8 cellular contexts compared by ENCODE assay signal in genomic region chr3:138348107-138348949, GRCh38. TPM values are rescaled to one million over a fixed set of nuclear protein-coding genes. Genes with fewer than 3 reads are reported as not detected.
DNase-seq lines count a peak whose midpoint lies in the region; ATAC-seq, FAIRE-seq and TF ChIP-seq lines count a peak whose summit lies in the region.

TSS of gene MRAS (plus strand) at chr3:138348579. CDS start at chr3:138372884, 24,305 bp downstream.

- peak within 1 kb of the TSS; percentile 48 for H3K27ac ChIP-seq in endothelial cell of umbilical vein (ENCODE audit: insufficient read depth, low read depth, low read length)
- H3K27ac ChIP-seq in lower lobe of right lung, result peak within 1 kb of the TSS; percentile 93

- peak within 1 kb of the TSS; percentile 84 for H3K4me2 ChIP-seq in endothelial cell of umbilical vein (ENCODE audit: insufficient read depth, low read length)

- peak within 1 kb of the TSS; percentile 80 for H3K9ac ChIP-seq in endothelial cell of umbilical vein (replicated peaks; ENCODE audit: extremely low read depth, insufficient read depth, low read length)

- peaks cover 7% of the 10 kb centered on the region for H3K4me1 Mint-ChIP-seq in activated CD4-positive, alpha-beta T cell treated with anti-CD3 and anti-CD28 coated beads, Interleukin-2, amount 10 ng/mL, durations not matched to agents 7 days and 5 days
- H3K4me1 Mint-ChIP-seq in stimulated activated memory B cell treated with anti-CD40 and anti-IgM and Interleukin-4, amounts not matched to agents 10 μg/mL and 1 μg/mL and 100 μg/mL, for 72 hours, result peaks cover 13% of the 10 kb centered on the region

- H3K9me3 ChIP-seq in endothelial cell of umbilical vein (replicated peaks; ENCODE audit: control insufficient read depth, insufficient read depth, low read length) (no peaks in the 10 kb centered on the region), lower lobe of right lung (no peaks in the 10 kb centered on the region)

- peak; percentile 39 to 57 for TF ChIP-seq CTCF in endothelial cell of umbilical vein (IDR thresholded peaks at IDR 0.05; ENCODE audit: extremely low read depth in 1 of 2, insufficient read depth in 1 of 2, low read depth in 1 of 2, low read length in 2 of 2)
- TF ChIP-seq CTCF in lower lobe of right lung (IDR thresholded peaks at IDR 0.05), result peak; percentile 56

- BruUV-seq in endothelial cell of umbilical vein (replicated peaks; lab: Mats Ljungman, UMichigan), result no TSS peak

- no peaks in the 10 kb centered on the region for H3K9me3 Mint-ChIP-seq in activated CD4-positive, alpha-beta T cell treated with anti-CD3 and anti-CD28 coated beads, Interleukin-2, amount 10 ng/mL, durations not matched to agents 7 days and 5 days
- peaks cover 3% of the 10 kb centered on the region for H3K9me3 Mint-ChIP-seq in stimulated activated memory B cell treated with anti-CD40 and anti-IgM and Interleukin-4, amounts not matched to agents 10 μg/mL and 1 μg/mL and 100 μg/mL, for 72 hours

- peak within 1 kb of the TSS; percentile 80 for H3K4me3 Mint-ChIP-seq in activated CD4-positive, alpha-beta T cell treated with anti-CD3 and anti-CD28 coated beads, Interleukin-2, amount 10 ng/mL, durations not matched to agents 7 days and 5 days
- peak within 1 kb of the TSS; percentile 81 for H3K4me3 Mint-ChIP-seq in stimulated activated memory B cell treated with anti-CD40 and anti-IgM and Interleukin-4, amounts not matched to agents 10 μg/mL and 1 μg/mL and 100 μg/mL, for 72 hours

- H3K4me3 ChIP-seq in endothelial cell of umbilical vein (replicated peaks in 1 of 3; ENCODE audit: insufficient read depth in 1 of 3, low read depth in 1 of 3, low read length in 3 of 3) (peak within 1 kb of the TSS; percentile 34 to 64 (median 58)), lower lobe of right lung (peak within 1 kb of the TSS; percentile 82)

- peaks cover 1% of the 10 kb centered on the region for H3K36me3 Mint-ChIP-seq in activated CD4-positive, alpha-beta T cell treated with anti-CD3 and anti-CD28 coated beads, Interleukin-2, amount 10 ng/mL, durations not matched to agents 7 days and 5 days (ENCODE audit: low read depth)
- peaks cover 5% of the 10 kb centered on the region for H3K36me3 Mint-ChIP-seq in stimulated activated memory B cell treated with anti-CD40 and anti-IgM and Interleukin-4, amounts not matched to agents 10 μg/mL and 1 μg/mL and 100 μg/mL, for 72 hours

- no peaks in the 10 kb centered on the region for H3K79me2 ChIP-seq in endothelial cell of umbilical vein (ENCODE audit: control insufficient read depth, insufficient read depth, low read length)

- ATAC-seq in lower lobe of right lung (peak; percentile 88 to 91), GM18520 (IDR thresholded peaks at IDR 0.05; ENCODE audit: unreplicated experiment) (no peak)
- peak; percentile 7 for ATAC-seq in stimulated activated memory B cell treated with anti-CD40 and anti-IgM and Interleukin-4, amounts not matched to agents 10 μg/mL and 1 μg/mL and 100 μg/mL, for 72 hours

- H3K27ac Mint-ChIP-seq in activated CD4-positive, alpha-beta T cell treated with anti-CD3 and anti-CD28 coated beads, Interleukin-2, amount 10 ng/mL, durations not matched to agents 7 days and 5 days, result no peak within 1 kb of the TSS
- peak within 1 kb of the TSS; percentile 64 for H3K27ac Mint-ChIP-seq in stimulated activated memory B cell treated with anti-CD40 and anti-IgM and Interleukin-4, amounts not matched to agents 10 μg/mL and 1 μg/mL and 100 μg/mL, for 72 hours

- peaks cover 40% of the 10 kb centered on the region for H3K27me3 Mint-ChIP-seq in activated CD4-positive, alpha-beta T cell treated with anti-CD3 and anti-CD28 coated beads, Interleukin-2, amount 10 ng/mL, durations not matched to agents 7 days and 5 days
- H3K27me3 Mint-ChIP-seq in stimulated activated memory B cell treated with anti-CD40 and anti-IgM and Interleukin-4, amounts not matched to agents 10 μg/mL and 1 μg/mL and 100 μg/mL, for 72 hours, result peaks cover 81% of the 10 kb centered on the region

- peak; percentile 38 for TF ChIP-seq POLR2A in endothelial cell of umbilical vein (IDR thresholded peaks at IDR 0.05; ENCODE audit: low read depth, low read length)

- H3K36me3 ChIP-seq in endothelial cell of umbilical vein (ENCODE audit: control insufficient read depth in 2 of 2, extremely low read depth in 1 of 2, insufficient read depth in 2 of 2, low read length in 2 of 2), result no peaks in the 10 kb centered on the region
- no peaks in the 10 kb centered on the region for H3K36me3 ChIP-seq in lower lobe of right lung

- H3K27me3 ChIP-seq in endothelial cell of umbilical vein (ENCODE audit: control insufficient read depth in 2 of 2, insufficient read depth in 2 of 2, low read length in 2 of 2) (no peaks in the 10 kb centered on the region), lower lobe of right lung (ENCODE audit: low read depth) (no peaks in the 10 kb centered on the region)

- POLR2A ChIA-PET in activated CD4-positive, alpha-beta T cell treated with anti-CD3 and anti-CD28 coated beads, Interleukin-2, amount 10 ng/mL, durations not matched to agents 7 days and 5 days (lab: Charles Lee), result no interaction called here
- POLR2A ChIA-PET in endothelial cell of umbilical vein (lab: Charles Lee), result no interaction called here

- intact Hi-C loops in endothelial cell of umbilical vein (cut with micrococcal nuclease), result loop anchor here (1.0 to 10.0 kb wide), 6 partner anchors 16 to 596 kb away; partner anchors contain the start of genes ARMC8, DZIP1L, FOXL2 and FOXL2NB
- intact Hi-C loops in lower lobe of right lung (cut with DNase I), result no loop called here

- no peaks in the 10 kb centered on the region for H3K9me1 ChIP-seq in endothelial cell of umbilical vein (replicated peaks; ENCODE audit: control insufficient read depth, extremely low read depth, insufficient read depth, low read length)

- peak within 1 kb of the TSS; percentile 100 for H2AFZ ChIP-seq in endothelial cell of umbilical vein (ENCODE audit: low read depth, low read length)

- peak; percentile 88 for FAIRE-seq in endothelial cell of umbilical vein (lab: Jason Lieb, UNC)

- dilution Hi-C loops in endothelial cell of umbilical vein (cut with MboI; ENCODE audit: extremely low pct_ligation_motif_present, low sequenced_read_pairs), result no loop called here

- H3K4me1 ChIP-seq in endothelial cell of umbilical vein (ENCODE audit: control insufficient read depth, extremely low read depth, insufficient read depth, low read length) (peaks cover 3% of the 10 kb centered on the region), lower lobe of right lung (peaks cover 24% of the 10 kb centered on the region)

- no peaks in the 10 kb centered on the region for H4K20me1 ChIP-seq in endothelial cell of umbilical vein (replicated peaks; ENCODE audit: control insufficient read depth, extremely low read depth, insufficient read depth, low read length)

- CTCF ChIA-PET in activated CD4-positive, alpha-beta T cell treated with anti-CD3 and anti-CD28 coated beads, Interleukin-2, amount 10 ng/mL, durations not matched to agents 7 days and 5 days (lab: Charles Lee), result interaction anchor here (0.6 kb wide), 1 partner anchor 128 kb away, joined by 3 read pairs; no protein-coding TSS in a partner anchor
- CTCF ChIA-PET in endothelial cell of umbilical vein (lab: Charles Lee), result interaction anchor here (0.6 to 2.2 kb wide), 7 partner anchors 11 to 588 kb away, joined by 3 to 10 read pairs (median 3); no protein-coding TSS in a partner anchor

- DNase-seq in NCI-H2081 (lab: John Stamatoyannopoulos, UW) (peak; percentile 62 to 67), NCI-H2081 treated with DMSO at 0.1 percent for 48 hours (lab: John Stamatoyannopoulos, UW) (no peak), NCI-H1417 (lab: John Stamatoyannopoulos, UW) (peak; percentile 39 to 86 (median 83)), endothelial cell of umbilical vein (ENCODE audit: low read depth, low spot score) (peak; percentile 55), lower lobe of right lung (peak; percentile 87)
- no peak for DNase-seq in activated CD4-positive, alpha-beta T cell treated with anti-CD3 and anti-CD28 coated beads, Interleukin-2, amount 10 ng/mL, durations not matched to agents 7 days and 5 days

TF ChIP-seq in endothelial cell of umbilical vein, 7 proteins besides CTCF, POLR2A, EP300 and RAD21:
- TF ChIP-seq GATA2 (IDR thresholded peaks at IDR 0.05; ENCODE audit: insufficient read depth, insufficient read length, low read depth, low read length), result no peak
- no peak for TF ChIP-seq POLR2AphosphoS5 (IDR thresholded peaks at IDR 0.05; ENCODE audit: insufficient read depth, low read depth, low read length)
- no peak for TF ChIP-seq MAX (IDR thresholded peaks at IDR 0.05; ENCODE audit: insufficient read depth, insufficient read length)
- no peak for TF ChIP-seq MYC (IDR thresholded peaks at IDR 0.05; ENCODE audit: low read depth, low read length)
- no peak for TF ChIP-seq EZH2 (IDR thresholded peaks at IDR 0.05; ENCODE audit: borderline replicate concordance, low read depth, low read length, severe bottlenecking)
- TF ChIP-seq FOS (IDR thresholded peaks at IDR 0.05; ENCODE audit: borderline replicate concordance, insufficient read depth, low read length), result no peak
- TF ChIP-seq JUN (IDR thresholded peaks at IDR 0.05; ENCODE audit: borderline replicate concordance, insufficient read depth, insufficient read length, low read depth), result no peak

RNA-seq across cellular contexts. Expression of gene MRAS, which starts in this region (rescaled TPM):
- not detected for total RNA-seq in activated CD4-positive, alpha-beta T cell treated with anti-CD3 and anti-CD28 coated beads, Interleukin-2, amount 10 ng/mL, durations not matched to agents 7 days and 5 days
- 15.5 and 16.5 TPM in 2 replicates for total RNA-seq in endothelial cell of umbilical vein
- 9.4 and 14.6 TPM in 2 replicates for polyA plus RNA-seq in endothelial cell of umbilical vein
- 9.6 and 9.8 TPM in 2 replicates for polyA plus RNA-seq in endothelial cell of umbilical vein (2011; cell fraction: cytosol; rRNA removed)
- 8.6 and 9.6 TPM in 2 replicates for polyA plus RNA-seq in endothelial cell of umbilical vein (2011; cell fraction: nucleus; rRNA removed)
- polyA plus RNA-seq in endothelial cell of umbilical vein (2012), result 10.1 and 15.6 TPM in 2 replicates
- 11.8 and 12.2 TPM in 2 replicates for polyA minus RNA-seq in endothelial cell of umbilical vein
- 7.0 TPM for polyA minus RNA-seq in endothelial cell of umbilical vein (2011; cell fraction: cytosol; rRNA and poly(A)+ RNA removed)
- polyA minus RNA-seq in endothelial cell of umbilical vein (2011; cell fraction: nucleus; rRNA and poly(A)+ RNA removed), result 2.0 and 4.9 TPM in 2 replicates
- 55.4 TPM for total RNA-seq in lower lobe of right lung

Comparison
In these comparisons a context has a peak if more than half of its experiments do, and no peak if none do; other contexts are left out.
1. RNA of gene MRAS (total RNA-seq): 55.4 TPM in lower lobe of right lung (single experiment) and 15.5 to 16.5 TPM in endothelial cell of umbilical vein; not detected in activated CD4-positive, alpha-beta T cell treated with anti-CD3 and anti-CD28 coated beads, Interleukin-2, amount 10 ng/mL, durations not matched to agents 7 days and 5 days; every median in the first group is over 10 times any median in the second.
2. DNase-seq: peak in NCI-H2081 (2 of 2), NCI-H1417 (3 of 3), endothelial cell of umbilical vein (single experiment) and lower lobe of right lung (single experiment); none in NCI-H2081 treated with DMSO at 0.1 percent for 48 hours (single experiment) and activated CD4-positive, alpha-beta T cell treated with anti-CD3 and anti-CD28 coated beads, Interleukin-2, amount 10 ng/mL, durations not matched to agents 7 days and 5 days (single experiment).